ENCODE assay signal across 1 cellular context in the genomic region with DNA sequence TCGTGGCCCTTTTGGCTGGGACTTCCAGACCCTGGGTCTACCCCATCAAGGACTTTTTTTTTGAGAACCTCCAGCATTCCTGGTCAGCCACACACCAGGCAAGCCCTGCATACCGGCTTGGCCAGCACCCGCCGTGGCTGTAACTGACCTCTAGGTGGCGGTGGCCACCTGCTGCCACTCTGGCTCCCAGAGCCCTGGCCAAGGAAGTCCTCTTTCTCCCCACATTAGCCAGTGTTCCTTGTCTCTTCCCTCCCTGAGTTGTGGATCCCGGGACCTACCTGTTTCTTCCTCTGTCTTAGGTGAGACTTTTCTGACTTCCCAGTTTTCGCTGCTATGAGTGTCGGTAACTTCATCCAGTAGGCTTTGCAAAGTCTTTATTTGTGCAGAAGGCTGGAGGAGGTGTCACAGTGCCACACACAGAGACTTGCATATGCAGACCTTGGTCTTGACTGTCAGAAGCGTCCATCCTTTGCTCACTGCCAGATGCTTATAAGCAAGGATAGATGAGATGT.
TF ChIP-seq lines count a peak whose summit lies in the region.

No MANE protein-coding gene starts in this region.

TF ChIP-seq in HepG2, 621 proteins besides CTCF, POLR2A, EP300 and RAD21 (continued from another document and continues in another):
- TF ChIP-seq, protein P1, sequence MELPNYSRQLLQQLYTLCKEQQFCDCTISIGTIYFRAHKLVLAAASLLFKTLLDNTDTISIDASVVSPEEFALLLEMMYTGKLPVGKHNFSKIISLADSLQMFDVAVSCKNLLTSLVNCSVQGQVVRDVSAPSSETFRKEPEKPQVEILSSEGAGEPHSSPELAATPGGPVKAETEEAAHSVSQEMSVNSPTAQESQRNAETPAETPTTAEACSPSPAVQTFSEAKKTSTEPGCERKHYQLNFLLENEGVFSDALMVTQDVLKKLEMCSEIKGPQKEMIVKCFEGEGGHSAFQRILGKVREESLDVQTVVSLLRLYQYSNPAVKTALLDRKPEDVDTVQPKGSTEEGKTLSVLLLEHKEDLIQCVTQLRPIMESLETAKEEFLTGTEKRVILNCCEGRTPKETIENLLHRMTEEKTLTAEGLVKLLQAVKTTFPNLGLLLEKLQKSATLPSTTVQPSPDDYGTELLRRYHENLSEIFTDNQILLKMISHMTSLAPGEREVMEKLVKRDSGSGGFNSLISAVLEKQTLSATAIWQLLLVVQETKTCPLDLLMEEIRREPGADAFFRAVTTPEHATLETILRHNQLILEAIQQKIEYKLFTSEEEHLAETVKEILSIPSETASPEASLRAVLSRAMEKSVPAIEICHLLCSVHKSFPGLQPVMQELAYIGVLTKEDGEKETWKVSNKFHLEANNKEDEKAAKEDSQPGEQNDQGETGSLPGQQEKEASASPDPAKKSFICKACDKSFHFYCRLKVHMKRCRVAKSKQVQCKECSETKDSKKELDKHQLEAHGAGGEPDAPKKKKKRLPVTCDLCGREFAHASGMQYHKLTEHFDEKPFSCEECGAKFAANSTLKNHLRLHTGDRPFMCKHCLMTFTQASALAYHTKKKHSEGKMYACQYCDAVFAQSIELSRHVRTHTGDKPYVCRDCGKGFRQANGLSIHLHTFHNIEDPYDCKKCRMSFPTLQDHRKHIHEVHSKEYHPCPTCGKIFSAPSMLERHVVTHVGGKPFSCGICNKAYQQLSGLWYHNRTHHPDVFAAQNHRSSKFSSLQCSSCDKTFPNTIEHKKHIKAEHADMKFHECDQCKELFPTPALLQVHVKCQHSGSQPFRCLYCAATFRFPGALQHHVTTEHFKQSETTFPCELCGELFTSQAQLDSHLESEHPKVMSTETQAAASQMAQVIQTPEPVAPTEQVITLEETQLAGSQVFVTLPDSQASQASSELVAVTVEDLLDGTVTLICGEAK (IDR thresholded peaks at IDR 0.05) = no peak
- TF ChIP-seq, protein P1 (CRISPR knock-in tag; IDR thresholded peaks at IDR 0.05) = no peak
- TF ChIP-seq SOX13 (IDR thresholded peaks at IDR 0.05) (no peak), SOX13 (CRISPR knock-in tag; conservative IDR thresholded peaks at IDR 0.05 in 1 of 2, IDR thresholded peaks at IDR 0.05 in 1 of 2) (peak in 1 of 2 experiments; percentile 47; a peak in 1 of 4 replicates), ZNF558 (CRISPR knock-in tag; IDR thresholded peaks at IDR 0.05; ENCODE audit: borderline replicate concordance) (no peak), CHD2 (IDR thresholded peaks at IDR 0.05; ENCODE audit: low read depth, low read length) (no peak), ONECUT2 (CRISPR knock-in tag; IDR thresholded peaks at IDR 0.05) (no peak), ZNF614 (CRISPR knock-in tag; IDR thresholded peaks at IDR 0.05; ENCODE audit: borderline replicate concordance) (0 out of 2 replicates have a peak, but pooled peaks have one; percentile 70), ZMAT3 (CRISPR knock-in tag; conservative IDR thresholded peaks at IDR 0.05) (no peak), CHD4 (IDR thresholded peaks at IDR 0.05; ENCODE audit: borderline replicate concordance, low read length) (no peak), IRX3 (CRISPR knock-in tag; IDR thresholded peaks at IDR 0.05; ENCODE audit: borderline replicate concordance, low read depth) (no peak), TCF7 (IDR thresholded peaks at IDR 0.05; ENCODE audit: low read depth) (no peak), WIZ (CRISPR knock-in tag; IDR thresholded peaks at IDR 0.05) (no peak), KDM6A (CRISPR knock-in tag; IDR thresholded peaks at IDR 0.05; ENCODE audit: low read depth) (no peak), ZBTB21 (CRISPR knock-in tag; IDR thresholded peaks at IDR 0.05) (0 out of 2 replicates have a peak, but pooled peaks have one; percentile 15), ZBTB7B (CRISPR knock-in tag; IDR thresholded peaks at IDR 0.05) (no peak), NCOA5 (CRISPR knock-in tag; IDR thresholded peaks at IDR 0.05) (no peak), RFX5 (IDR thresholded peaks at IDR 0.05; ENCODE audit: low read depth, low read length) (no peak), ZMYM3 (CRISPR knock-in tag; IDR thresholded peaks at IDR 0.05) (no peak), ZNF570 (CRISPR knock-in tag; IDR thresholded peaks at IDR 0.05; ENCODE audit: borderline replicate concordance) (no peak), GLI4 (CRISPR knock-in tag; IDR thresholded peaks at IDR 0.05; ENCODE audit: borderline replicate concordance) (no peak)
- TF ChIP-seq, protein P2, sequence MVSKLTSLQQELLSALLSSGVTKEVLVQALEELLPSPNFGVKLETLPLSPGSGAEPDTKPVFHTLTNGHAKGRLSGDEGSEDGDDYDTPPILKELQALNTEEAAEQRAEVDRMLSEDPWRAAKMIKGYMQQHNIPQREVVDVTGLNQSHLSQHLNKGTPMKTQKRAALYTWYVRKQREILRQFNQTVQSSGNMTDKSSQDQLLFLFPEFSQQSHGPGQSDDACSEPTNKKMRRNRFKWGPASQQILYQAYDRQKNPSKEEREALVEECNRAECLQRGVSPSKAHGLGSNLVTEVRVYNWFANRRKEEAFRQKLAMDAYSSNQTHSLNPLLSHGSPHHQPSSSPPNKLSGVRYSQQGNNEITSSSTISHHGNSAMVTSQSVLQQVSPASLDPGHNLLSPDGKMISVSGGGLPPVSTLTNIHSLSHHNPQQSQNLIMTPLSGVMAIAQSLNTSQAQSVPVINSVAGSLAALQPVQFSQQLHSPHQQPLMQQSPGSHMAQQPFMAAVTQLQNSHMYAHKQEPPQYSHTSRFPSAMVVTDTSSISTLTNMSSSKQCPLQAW (CRISPR knock-in tag; IDR thresholded peaks at IDR 0.05) = peak; percentile 46; the same call in 1 of the 2 replicates
- TF ChIP-seq, protein P3, sequence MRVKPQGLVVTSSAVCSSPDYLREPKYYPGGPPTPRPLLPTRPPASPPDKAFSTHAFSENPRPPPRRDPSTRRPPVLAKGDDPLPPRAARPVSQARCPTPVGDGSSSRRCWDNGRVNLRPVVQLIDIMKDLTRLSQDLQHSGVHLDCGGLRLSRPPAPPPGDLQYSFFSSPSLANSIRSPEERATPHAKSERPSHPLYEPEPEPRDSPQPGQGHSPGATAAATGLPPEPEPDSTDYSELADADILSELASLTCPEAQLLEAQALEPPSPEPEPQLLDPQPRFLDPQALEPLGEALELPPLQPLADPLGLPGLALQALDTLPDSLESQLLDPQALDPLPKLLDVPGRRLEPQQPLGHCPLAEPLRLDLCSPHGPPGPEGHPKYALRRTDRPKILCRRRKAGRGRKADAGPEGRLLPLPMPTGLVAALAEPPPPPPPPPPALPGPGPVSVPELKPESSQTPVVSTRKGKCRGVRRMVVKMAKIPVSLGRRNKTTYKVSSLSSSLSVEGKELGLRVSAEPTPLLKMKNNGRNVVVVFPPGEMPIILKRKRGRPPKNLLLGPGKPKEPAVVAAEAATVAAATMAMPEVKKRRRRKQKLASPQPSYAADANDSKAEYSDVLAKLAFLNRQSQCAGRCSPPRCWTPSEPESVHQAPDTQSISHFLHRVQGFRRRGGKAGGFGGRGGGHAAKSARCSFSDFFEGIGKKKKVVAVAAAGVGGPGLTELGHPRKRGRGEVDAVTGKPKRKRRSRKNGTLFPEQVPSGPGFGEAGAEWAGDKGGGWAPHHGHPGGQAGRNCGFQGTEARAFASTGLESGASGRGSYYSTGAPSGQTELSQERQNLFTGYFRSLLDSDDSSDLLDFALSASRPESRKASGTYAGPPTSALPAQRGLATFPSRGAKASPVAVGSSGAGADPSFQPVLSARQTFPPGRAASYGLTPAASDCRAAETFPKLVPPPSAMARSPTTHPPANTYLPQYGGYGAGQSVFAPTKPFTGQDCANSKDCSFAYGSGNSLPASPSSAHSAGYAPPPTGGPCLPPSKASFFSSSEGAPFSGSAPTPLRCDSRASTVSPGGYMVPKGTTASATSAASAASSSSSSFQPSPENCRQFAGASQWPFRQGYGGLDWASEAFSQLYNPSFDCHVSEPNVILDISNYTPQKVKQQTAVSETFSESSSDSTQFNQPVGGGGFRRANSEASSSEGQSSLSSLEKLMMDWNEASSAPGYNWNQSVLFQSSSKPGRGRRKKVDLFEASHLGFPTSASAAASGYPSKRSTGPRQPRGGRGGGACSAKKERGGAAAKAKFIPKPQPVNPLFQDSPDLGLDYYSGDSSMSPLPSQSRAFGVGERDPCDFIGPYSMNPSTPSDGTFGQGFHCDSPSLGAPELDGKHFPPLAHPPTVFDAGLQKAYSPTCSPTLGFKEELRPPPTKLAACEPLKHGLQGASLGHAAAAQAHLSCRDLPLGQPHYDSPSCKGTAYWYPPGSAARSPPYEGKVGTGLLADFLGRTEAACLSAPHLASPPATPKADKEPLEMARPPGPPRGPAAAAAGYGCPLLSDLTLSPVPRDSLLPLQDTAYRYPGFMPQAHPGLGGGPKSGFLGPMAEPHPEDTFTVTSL (CRISPR knock-in tag; IDR thresholded peaks at IDR 0.05; ENCODE audit: borderline replicate concordance) = no peak; the same call in 1 of the 2 replicates
- TF ChIP-seq, protein P4, sequence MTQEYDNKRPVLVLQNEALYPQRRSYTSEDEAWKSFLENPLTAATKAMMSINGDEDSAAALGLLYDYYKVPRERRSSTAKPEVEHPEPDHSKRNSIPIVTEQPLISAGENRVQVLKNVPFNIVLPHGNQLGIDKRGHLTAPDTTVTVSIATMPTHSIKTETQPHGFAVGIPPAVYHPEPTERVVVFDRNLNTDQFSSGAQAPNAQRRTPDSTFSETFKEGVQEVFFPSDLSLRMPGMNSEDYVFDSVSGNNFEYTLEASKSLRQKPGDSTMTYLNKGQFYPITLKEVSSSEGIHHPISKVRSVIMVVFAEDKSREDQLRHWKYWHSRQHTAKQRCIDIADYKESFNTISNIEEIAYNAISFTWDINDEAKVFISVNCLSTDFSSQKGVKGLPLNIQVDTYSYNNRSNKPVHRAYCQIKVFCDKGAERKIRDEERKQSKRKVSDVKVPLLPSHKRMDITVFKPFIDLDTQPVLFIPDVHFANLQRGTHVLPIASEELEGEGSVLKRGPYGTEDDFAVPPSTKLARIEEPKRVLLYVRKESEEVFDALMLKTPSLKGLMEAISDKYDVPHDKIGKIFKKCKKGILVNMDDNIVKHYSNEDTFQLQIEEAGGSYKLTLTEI (CRISPR knock-in tag; conservative IDR thresholded peaks at IDR 0.05) = no peak
- TF ChIP-seq, protein P5, sequence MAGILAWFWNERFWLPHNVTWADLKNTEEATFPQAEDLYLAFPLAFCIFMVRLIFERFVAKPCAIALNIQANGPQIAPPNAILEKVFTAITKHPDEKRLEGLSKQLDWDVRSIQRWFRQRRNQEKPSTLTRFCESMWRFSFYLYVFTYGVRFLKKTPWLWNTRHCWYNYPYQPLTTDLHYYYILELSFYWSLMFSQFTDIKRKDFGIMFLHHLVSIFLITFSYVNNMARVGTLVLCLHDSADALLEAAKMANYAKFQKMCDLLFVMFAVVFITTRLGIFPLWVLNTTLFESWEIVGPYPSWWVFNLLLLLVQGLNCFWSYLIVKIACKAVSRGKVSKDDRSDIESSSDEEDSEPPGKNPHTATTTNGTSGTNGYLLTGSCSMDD (CRISPR knock-in tag; IDR thresholded peaks at IDR 0.05) = no peak
- TF ChIP-seq, protein P6, sequence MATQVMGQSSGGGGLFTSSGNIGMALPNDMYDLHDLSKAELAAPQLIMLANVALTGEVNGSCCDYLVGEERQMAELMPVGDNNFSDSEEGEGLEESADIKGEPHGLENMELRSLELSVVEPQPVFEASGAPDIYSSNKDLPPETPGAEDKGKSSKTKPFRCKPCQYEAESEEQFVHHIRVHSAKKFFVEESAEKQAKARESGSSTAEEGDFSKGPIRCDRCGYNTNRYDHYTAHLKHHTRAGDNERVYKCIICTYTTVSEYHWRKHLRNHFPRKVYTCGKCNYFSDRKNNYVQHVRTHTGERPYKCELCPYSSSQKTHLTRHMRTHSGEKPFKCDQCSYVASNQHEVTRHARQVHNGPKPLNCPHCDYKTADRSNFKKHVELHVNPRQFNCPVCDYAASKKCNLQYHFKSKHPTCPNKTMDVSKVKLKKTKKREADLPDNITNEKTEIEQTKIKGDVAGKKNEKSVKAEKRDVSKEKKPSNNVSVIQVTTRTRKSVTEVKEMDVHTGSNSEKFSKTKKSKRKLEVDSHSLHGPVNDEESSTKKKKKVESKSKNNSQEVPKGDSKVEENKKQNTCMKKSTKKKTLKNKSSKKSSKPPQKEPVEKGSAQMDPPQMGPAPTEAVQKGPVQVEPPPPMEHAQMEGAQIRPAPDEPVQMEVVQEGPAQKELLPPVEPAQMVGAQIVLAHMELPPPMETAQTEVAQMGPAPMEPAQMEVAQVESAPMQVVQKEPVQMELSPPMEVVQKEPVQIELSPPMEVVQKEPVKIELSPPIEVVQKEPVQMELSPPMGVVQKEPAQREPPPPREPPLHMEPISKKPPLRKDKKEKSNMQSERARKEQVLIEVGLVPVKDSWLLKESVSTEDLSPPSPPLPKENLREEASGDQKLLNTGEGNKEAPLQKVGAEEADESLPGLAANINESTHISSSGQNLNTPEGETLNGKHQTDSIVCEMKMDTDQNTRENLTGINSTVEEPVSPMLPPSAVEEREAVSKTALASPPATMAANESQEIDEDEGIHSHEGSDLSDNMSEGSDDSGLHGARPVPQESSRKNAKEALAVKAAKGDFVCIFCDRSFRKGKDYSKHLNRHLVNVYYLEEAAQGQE (IDR thresholded peaks at IDR 0.05; ENCODE audit: borderline replicate concordance in 1 of 2, low read depth in 1 of 2, low read length in 2 of 2) = no peak
